In genomic region chr3:16319307-16319706, GRCh38 we compare ENCODE assay signal across 8 cellular contexts. TPM values are rescaled to one million over a fixed set of nuclear protein-coding genes. Genes with fewer than 3 reads are reported as not detected.
A peak's percentile ranks its signal among the peaks of the same experiment; 100 is the strongest.
DNase-seq lines count a peak whose midpoint lies in the region; ATAC-seq and TF ChIP-seq lines count a peak whose summit lies in the region.

No MANE protein-coding gene starts in this region.

- H3K4me1 Mint-ChIP-seq in activated CD4-positive, alpha-beta memory T cell treated with anti-CD3 and anti-CD28 coated beads for 36 hours (ENCODE audit: low read depth): peaks cover 64% of the 10 kb centered on the region

- TF ChIP-seq POLR2A in esophagus muscularis mucosa (IDR thresholded peaks at IDR 0.05; ENCODE audit: low read depth) (no peak), gastroesophageal sphincter (IDR thresholded peaks at IDR 0.05) (no peak)

- H3K36me3 ChIP-seq in A673 (ENCODE audit: insufficient read depth, low read length, poor library complexity, severe bottlenecking) (no peaks in the 10 kb centered on the region), esophagus muscularis mucosa (peaks cover 7 to 99% (median 71%) of the 10 kb centered on the region in 4 donors), gastroesophageal sphincter (peaks cover 0 to 87% of the 10 kb centered on the region in 2 donors)

- H3K9me3 ChIP-seq in A673 (ENCODE audit: low read depth, low read length, poor library complexity, severe bottlenecking): no peaks in the 10 kb centered on the region
- H3K9me3 ChIP-seq in esophagus muscularis mucosa: no peaks in the 10 kb centered on the region
- no peaks in the 10 kb centered on the region for H3K9me3 ChIP-seq in gastroesophageal sphincter

- peak; percentile 29 for DNase-seq in A673 (ENCODE audit: low spot score)
- peak; percentile 76 for DNase-seq in Jurkat, Clone E6-1 (ENCODE audit: low read depth, low spot score)
- peak; percentile 91 for DNase-seq in activated CD4-positive, alpha-beta memory T cell treated with anti-CD3 and anti-CD28 coated beads for 36 hours
- no peak for DNase-seq in esophagus muscularis mucosa (ENCODE audit: extremely low spot score)
- DNase-seq in stimulated activated CD8-positive, alpha-beta memory T cell treated with anti-CD3 and anti-CD28 coated beads, Interleukin-12 subunit alpha, Interleukin-12 subunit beta, amount 100 ng/mL, for 1 hour (ENCODE audit: low read depth): peak; percentile 69
- no peak for DNase-seq in substantia nigra (lab: John Stamatoyannopoulos, UW)

- POLR2A ChIA-PET in A673 (lab: Charles Lee; ENCODE audit: low non-redundant PET): no interaction called here
- POLR2A ChIA-PET in activated CD4-positive, alpha-beta memory T cell treated with anti-CD3 and anti-CD28 coated beads for 36 hours (lab: Charles Lee): interaction anchor here (0.7 to 3.3 kb wide), 5 partner anchors 24 to 54 kb away, joined by 3 to 13 read pairs (median 7); partner anchors contain the start of genes DPH3 and OXNAD1

- no peaks in the 10 kb centered on the region for H3K27me3 ChIP-seq in A673 (replicated peaks; ENCODE audit: insufficient read depth, low read depth, low read length, poor library complexity)
- no peaks in the 10 kb centered on the region for H3K27me3 ChIP-seq in esophagus muscularis mucosa
- no peaks in the 10 kb centered on the region for H3K27me3 ChIP-seq in gastroesophageal sphincter

- H3K27me3 Mint-ChIP-seq in activated CD4-positive, alpha-beta memory T cell treated with anti-CD3 and anti-CD28 coated beads for 36 hours: no peaks in the 10 kb centered on the region

- peaks cover 59% of the 10 kb centered on the region for H3K36me3 Mint-ChIP-seq in activated CD4-positive, alpha-beta memory T cell treated with anti-CD3 and anti-CD28 coated beads for 36 hours

- H3K4me1 ChIP-seq in A673 (ENCODE audit: insufficient read depth, low read length, poor library complexity, severe bottlenecking) (no peaks in the 10 kb centered on the region), esophagus muscularis mucosa (peaks cover 0 to 75% (median 48%) of the 10 kb centered on the region in 4 donors), gastroesophageal sphincter (peaks cover 0 to 40% (median 4%) of the 10 kb centered on the region in 3 donors)

- ATAC-seq in gastroesophageal sphincter (no peak), HG02678 (IDR thresholded peaks at IDR 0.05; ENCODE audit: unreplicated experiment) (no peak)

- CTCF ChIA-PET in A673 (lab: Charles Lee): no interaction called here
- CTCF ChIA-PET in activated CD4-positive, alpha-beta memory T cell treated with anti-CD3 and anti-CD28 coated beads for 36 hours (lab: Charles Lee): interaction anchor here (0.6 to 9.8 kb wide), 24 partner anchors 9 to 231 kb away, joined by 3 to 228 read pairs (median 5); partner anchors contain the start of genes DPH3 and OXNAD1

- H3K9me3 Mint-ChIP-seq in activated CD4-positive, alpha-beta memory T cell treated with anti-CD3 and anti-CD28 coated beads for 36 hours: no peaks in the 10 kb centered on the region

- no TSS peak for BruUV-seq in A673 (replicated peaks; lab: Mats Ljungman, UMichigan)

- H3K4me3 ChIP-seq in A673 (ENCODE audit: low read depth, low read length, poor library complexity, severe bottlenecking) (no peak overlapping the region), esophagus muscularis mucosa (no peak overlapping the region), gastroesophageal sphincter (no peak overlapping the region)
- H3K4me3 ChIP-seq in Jurkat, Clone E6-1 (ENCODE audit: low read length): no peak overlapping the region

- intact Hi-C loops in A673 (cut with micrococcal nuclease; ENCODE audit: unreplicated experiment): no loop called here
- intact Hi-C loops in activated CD4-positive, alpha-beta memory T cell treated with anti-CD3 and anti-CD28 coated beads for 36 hours (cut with micrococcal nuclease): loop anchor here (1.0 to 2.0 kb wide), 7 partner anchors 10 to 232 kb away; partner anchors contain the start of gene OXNAD1
- intact Hi-C loops in esophagus muscularis mucosa (cut with DNase I): no loop called here

- 73% methylated on average over 4 of the region's 4 CpGs for WGBS in esophagus muscularis mucosa
- 77% methylated on average over 4 of the region's 4 CpGs; no CpG with 5 or more reads in 1 of the 2 donors for WGBS in gastroesophageal sphincter (ENCODE audit: low coverage in 1 of 2), 2 donors

- H3K27ac ChIP-seq in A673 (ENCODE audit: low read depth, low read length, poor library complexity, severe bottlenecking) (no peak overlapping the region), esophagus muscularis mucosa (replicated peaks in 1 of 4) (peak overlapping the region; percentile 26 to 69 (median 56)), substantia nigra (ENCODE audit: low read depth, low read length, poor library complexity, severe bottlenecking) (no peak overlapping the region), gastroesophageal sphincter (peak overlapping the region in 2 of 4 donors; percentile 11 to 77)

- H3K4me3 Mint-ChIP-seq in activated CD4-positive, alpha-beta memory T cell treated with anti-CD3 and anti-CD28 coated beads for 36 hours: no peak overlapping the region

- peak overlapping the region; percentile 80 for H3K27ac Mint-ChIP-seq in activated CD4-positive, alpha-beta memory T cell treated with anti-CD3 and anti-CD28 coated beads for 36 hours

- peak; percentile 71 for TF ChIP-seq CTCF in A673 (conservative IDR thresholded peaks at IDR 0.05; ENCODE audit: low read depth, low read length)
- TF ChIP-seq CTCF in esophagus muscularis mucosa (IDR thresholded peaks at IDR 0.05): peak in 2 of 3 experiments; percentile 7 to 20
- peak in 2 of 4 experiments; percentile 11 to 22 for TF ChIP-seq CTCF in gastroesophageal sphincter (IDR thresholded peaks at IDR 0.05)

- TF ChIP-seq EP300 in esophagus muscularis mucosa (IDR thresholded peaks at IDR 0.05) (no peak), gastroesophageal sphincter (IDR thresholded peaks at IDR 0.05) (no peak)

RNA-seq across cellular contexts. Expression of gene OXNAD1, which starts 54.3 kb away (rescaled TPM):
- total RNA-seq in A673 (2021) (19.8 and 21.5 TPM in 2 replicates), esophagus muscularis mucosa (10 to 100 TPM in 2 of 4 donors, 1 to 10 TPM in 2; 6.7 to 13.3 (median 10.2) TPM), gastroesophageal sphincter (10 to 100 TPM; 10.2 to 13.2 (median 12.4) TPM)
- 15.0 TPM for polyA plus RNA-seq in Jurkat, Clone E6-1 (2012; ENCODE audit: insufficient read depth, insufficient read length)
- 10 to 100 TPM; 23.5 to 24.0 TPM for total RNA-seq in activated CD4-positive, alpha-beta memory T cell treated with anti-CD3 and anti-CD28 coated beads for 36 hours

RNA-seq across cellular contexts. Expression of gene DPH3, which starts 54.6 kb away (rescaled TPM):
- 24.0 and 26.4 TPM in 2 replicates for total RNA-seq in A673 (2021)
- 24.7 TPM for polyA plus RNA-seq in Jurkat, Clone E6-1 (2012; ENCODE audit: insufficient read depth, insufficient read length)
- total RNA-seq in activated CD4-positive, alpha-beta memory T cell treated with anti-CD3 and anti-CD28 coated beads for 36 hours: 10 to 100 TPM; 23.4 TPM
- total RNA-seq in esophagus muscularis mucosa: 10 to 100 TPM; 27.2 to 50.7 (median 37.6) TPM
- 10 to 100 TPM; 31.4 to 40.0 (median 36.8) TPM for total RNA-seq in gastroesophageal sphincter

Comparison
In these comparisons a context has a peak if more than half of its experiments do, and no peak if none do; other contexts are left out.
1. DNase-seq: peak in A673 (single experiment), Jurkat, Clone E6-1 (single experiment), activated CD4-positive, alpha-beta memory T cell treated with anti-CD3 and anti-CD28 coated beads for 36 hours (single experiment) and stimulated activated CD8-positive, alpha-beta memory T cell treated with anti-CD3 and anti-CD28 coated beads, Interleukin-12 subunit alpha, Interleukin-12 subunit beta, amount 100 ng/mL, for 1 hour (single experiment); none in esophagus muscularis mucosa (single experiment) and substantia nigra (0 of 49).
2. H3K27ac ChIP-seq: peak in esophagus muscularis mucosa (4 of 4); none in A673 (single experiment) and substantia nigra (single experiment).